In genomic region chr5:100900796-100901731, GRCh38 we compare ENCODE assay signal across 8 cellular contexts. TPM values are rescaled to one million over a fixed set of nuclear protein-coding genes. Genes with fewer than 3 reads are reported as not detected.
DNase-seq lines count a peak whose midpoint lies in the region; ATAC-seq lines count a peak whose summit lies in the region.

No MANE protein-coding gene starts in this region.

- H3K79me1 ChIP-seq in mesenchymal stem cell (replicated peaks; ENCODE audit: low read length, poor library complexity, severe bottlenecking) = no peaks in the 10 kb centered on the region

- peak overlapping the region; percentile 58 to 87 for H3K4me3 ChIP-seq in mesenchymal stem cell (ENCODE audit: insufficient read depth in 1 of 2, low read depth in 1 of 2, low read length in 2 of 2)

- H3K27ac Mint-ChIP-seq in activated CD4-positive, alpha-beta T cell treated with anti-CD3 and anti-CD28 coated beads, Interleukin-2, amount 10 ng/mL, durations not matched to agents 24 days and 14 days = peak overlapping the region; percentile 96

- no peaks in the 10 kb centered on the region for H3K36me3 ChIP-seq in mesenchymal stem cell (ENCODE audit: control insufficient read depth in 1 of 2, insufficient read depth in 2 of 2, low read depth in 1 of 2, low read length in 2 of 2)

- H2AK5ac ChIP-seq in mesenchymal stem cell (ENCODE audit: low read length, severe bottlenecking) = no peak overlapping the region

- peak overlapping the region; percentile 99 for H3K4me3 Mint-ChIP-seq in activated CD4-positive, alpha-beta T cell treated with anti-CD3 and anti-CD28 coated beads, Interleukin-2, amount 10 ng/mL, durations not matched to agents 24 days and 14 days

- no peak overlapping the region for H2BK120ac ChIP-seq in mesenchymal stem cell (ENCODE audit: low read depth, low read length)

- H3K27ac ChIP-seq in mesenchymal stem cell (ENCODE audit: low read length, poor library complexity, severe bottlenecking) = no peak overlapping the region

- 2% methylated on average over 45 of the region's 46 CpGs for WGBS in mesenchymal stem cell

- peak overlapping the region in 1 of 2 experiments; percentile 16 for H3K14ac ChIP-seq in mesenchymal stem cell (ENCODE audit: low read length in 2 of 2)

- peak overlapping the region; percentile 48 for H3K9ac ChIP-seq in mesenchymal stem cell (ENCODE audit: low read length)

- no peak overlapping the region for H2BK5ac ChIP-seq in mesenchymal stem cell (ENCODE audit: low read depth, low read length, poor library complexity, severe bottlenecking)

- H3K27me3 Mint-ChIP-seq in activated CD4-positive, alpha-beta T cell treated with anti-CD3 and anti-CD28 coated beads, Interleukin-2, amount 10 ng/mL, durations not matched to agents 24 days and 14 days = no peaks in the 10 kb centered on the region

- intact Hi-C loops in activated CD4-positive, alpha-beta T cell treated with anti-CD3 and anti-CD28 coated beads, Interleukin-2, amount 10 ng/mL, durations not matched to agents 24 days and 14 days (cut with micrococcal nuclease) = loop anchor here (1.0 to 10.0 kb wide), 11 partner anchors 11 to 1974 kb away; partner anchors contain the start of genes CHD1, PAM and SLCO4C1

- H3K4me1 ChIP-seq in mesenchymal stem cell (ENCODE audit: control insufficient read depth, insufficient read depth, low read depth, low read length) = peaks cover 12% of the 10 kb centered on the region

- peak overlapping the region; percentile 67 for H3K4me2 ChIP-seq in mesenchymal stem cell (ENCODE audit: low read length, poor library complexity, severe bottlenecking)

- H3K9me3 Mint-ChIP-seq in activated CD4-positive, alpha-beta T cell treated with anti-CD3 and anti-CD28 coated beads, Interleukin-2, amount 10 ng/mL, durations not matched to agents 24 days and 14 days = peaks cover 3% of the 10 kb centered on the region

- peak overlapping the region; percentile 10 for H4K8ac ChIP-seq in mesenchymal stem cell (ENCODE audit: low read length)

- H3K36me3 Mint-ChIP-seq in activated CD4-positive, alpha-beta T cell treated with anti-CD3 and anti-CD28 coated beads, Interleukin-2, amount 10 ng/mL, durations not matched to agents 24 days and 14 days (ENCODE audit: low read depth) = peaks cover 29% of the 10 kb centered on the region

- peak; percentile 31 for ATAC-seq in GM18517 (IDR thresholded peaks at IDR 0.05; ENCODE audit: unreplicated experiment)
- ATAC-seq in HG02973 (IDR thresholded peaks at IDR 0.05; ENCODE audit: unreplicated experiment) = peak; percentile 30

- DNase-seq in NCI-H345 (lab: John Stamatoyannopoulos, UW) = peak; percentile 73
- peak; percentile 97 for DNase-seq in activated CD4-positive, alpha-beta T cell treated with anti-CD3 and anti-CD28 coated beads, Interleukin-2, amount 10 ng/mL, durations not matched to agents 24 days and 14 days
- DNase-seq in ecto neural progenitor cell (ENCODE audit: low spot score) = peak; percentile 72
- peak; percentile 69 for DNase-seq in mesenchymal stem cell
- peak; percentile 80 for DNase-seq in stimulated activated CD8-positive, alpha-beta memory T cell treated with anti-CD3 and anti-CD28 coated beads, Interleukin-15, amount 100 ng/mL, for 1 hour (ENCODE audit: low read depth)
- DNase-seq in superior temporal gyrus (ENCODE audit: extremely low spot score) = no peak

- H3K9me3 ChIP-seq in mesenchymal stem cell (ENCODE audit: control insufficient read depth, low read length) = no peaks in the 10 kb centered on the region

- H2BK15ac ChIP-seq in mesenchymal stem cell (ENCODE audit: low read depth, poor library complexity, severe bottlenecking) = no peak overlapping the region

- peak overlapping the region in 1 of 2 experiments; percentile 20 for H3K4ac ChIP-seq in mesenchymal stem cell (ENCODE audit: low read depth in 1 of 2, low read length in 2 of 2)

- peaks cover 37% of the 10 kb centered on the region for H3K4me1 Mint-ChIP-seq in activated CD4-positive, alpha-beta T cell treated with anti-CD3 and anti-CD28 coated beads, Interleukin-2, amount 10 ng/mL, durations not matched to agents 24 days and 14 days

- peaks cover 0 to 46% of the 10 kb centered on the region in 2 experiments for H3K27me3 ChIP-seq in mesenchymal stem cell (ENCODE audit: control insufficient read depth in 1 of 2, insufficient read depth in 1 of 2, low read length in 2 of 2)

- H4K91ac ChIP-seq in mesenchymal stem cell (ENCODE audit: low read length) = no peak overlapping the region

- peak overlapping the region in 1 of 2 experiments; percentile 34 for H3K23ac ChIP-seq in mesenchymal stem cell (ENCODE audit: low read length in 2 of 2)

- no peak overlapping the region for H2BK12ac ChIP-seq in mesenchymal stem cell (ENCODE audit: low read length in 2 of 2)

- peak overlapping the region; percentile 94 for H2AFZ ChIP-seq in mesenchymal stem cell (ENCODE audit: low read depth, low read length)

- H3K18ac ChIP-seq in mesenchymal stem cell (ENCODE audit: low read depth in 1 of 2, low read length in 2 of 2) = peak overlapping the region in 1 of 2 experiments; percentile 8

RNA-seq across cellular contexts. Expression of gene ST8SIA4, which starts 2.0 kb away (rescaled TPM):
- total RNA-seq in activated CD4-positive, alpha-beta T cell treated with anti-CD3 and anti-CD28 coated beads, Interleukin-2, amount 10 ng/mL, durations not matched to agents 24 days and 14 days = 61.3 and 62.3 TPM in 2 replicates
- polyA plus RNA-seq in mesenchymal stem cell (2013, experiment 1 of 2) = 0.76 TPM
- 0.85 TPM for polyA plus RNA-seq in mesenchymal stem cell (2013, experiment 2 of 2)
